Comparison of ENCODE assay signal across 25 cellular contexts in genomic region chr13:77904031-77904430, GRCh38. TPM values are rescaled to one million over a fixed set of nuclear protein-coding genes. Genes with fewer than 3 reads are reported as not detected.
"Had no signal": no experiment of that assay in that cellular context is flagged by ENCODE, and none has a peak within 500 bp of the region (broad histone marks: within the 10 kb centered on the region; RNA-seq: fewer than 3 reads in every experiment).

No MANE protein-coding gene starts in this region.

- H3K4me3 Mint-ChIP-seq: dendritic cell treated with granulocyte-macrophage colony-stimulating factor and Interleukin-4, amounts not matched to agents 40 ng/mL and 50 ng/mL, for 4 days; effector memory CD8-positive, alpha-beta T cell; endodermal cell had no signal

- ATAC-seq: effector memory CD8-positive, alpha-beta T cell; esophagus mucosa; foreskin keratinocyte; gastrocnemius medialis; gastroesophageal sphincter; heart left ventricle; heart right ventricle had no signal

- H3K36me3 ChIP-seq: colonic mucosa, gastrocnemius medialis had no signal

- H3K27ac Mint-ChIP-seq: dendritic cell treated with granulocyte-macrophage colony-stimulating factor and Interleukin-4, amounts not matched to agents 40 ng/mL and 50 ng/mL, for 4 days; effector memory CD8-positive, alpha-beta T cell; endodermal cell had no signal

- H3K4me3 ChIP-seq: colonic mucosa, coronary artery, dorsolateral prefrontal cortex, esophagus muscularis mucosa, esophagus squamous epithelium, gastrocnemius medialis, gastroesophageal sphincter, heart left ventricle, heart right ventricle had no signal

- H3K4me1 ChIP-seq: colonic mucosa, esophagus muscularis mucosa, esophagus squamous epithelium, foreskin keratinocyte, gastrocnemius medialis had no signal

- H3K9me3 ChIP-seq: colonic mucosa, gastrocnemius medialis had no signal

- DNase-seq: colonic mucosa; cortex of kidney; dermis blood vessel endothelial cell; dorsolateral prefrontal cortex; effector CD4-positive, alpha-beta T cell; effector CD8-positive, alpha-beta T cell; effector memory CD4-positive, alpha-beta T cell; effector memory CD8-positive, alpha-beta T cell; endodermal cell; erythroblast; esophagus squamous epithelium; foreskin fibroblast; foreskin keratinocyte; foreskin melanocyte; gastrocnemius medialis; glutamatergic neuron; head of caudate nucleus; heart left ventricle; heart right ventricle had no signal

- H3K27ac ChIP-seq: colonic mucosa, coronary artery, dorsolateral prefrontal cortex, epithelial cell of prostate, esophagus muscularis mucosa, esophagus squamous epithelium, foreskin keratinocyte, gastrocnemius medialis, gastroesophageal sphincter, heart left ventricle, heart right ventricle had no signal

- H3K27me3 ChIP-seq: colonic mucosa, dorsolateral prefrontal cortex, esophagus muscularis mucosa, esophagus squamous epithelium, foreskin keratinocyte, gastrocnemius medialis, gastroesophageal sphincter, heart left ventricle, heart right ventricle had no signal

- H3K27me3 Mint-ChIP-seq: dendritic cell treated with granulocyte-macrophage colony-stimulating factor and Interleukin-4, amounts not matched to agents 40 ng/mL and 50 ng/mL, for 4 days had no signal

RNA-seq across cellular contexts. Expression of gene EDNRB, which starts 14.6 kb away (rescaled TPM):
- total RNA-seq: foreskin keratinocyte had no signal
- polyA plus RNA-seq: foreskin keratinocyte had no signal
